In genomic region chr2:190996338-190996946, GRCh38 we compare ENCODE assay signal across 8 cellular contexts. TPM values are rescaled to one million over a fixed set of nuclear protein-coding genes. Genes with fewer than 3 reads are reported as not detected.
DNase-seq lines count a peak whose midpoint lies in the region; ATAC-seq lines count a peak whose summit lies in the region.

No MANE protein-coding gene starts in this region.

- H3K27me3 Mint-ChIP-seq in natural killer cell treated with Interleukin-12 subunit alpha and Interleukin-12 subunit beta and Interleukin-15 and Interleukin-18, amount 100 ng/mL, for 72 hours, result no peaks in the 10 kb centered on the region

- H3K36me3 ChIP-seq in effector memory CD4-positive, alpha-beta T cell (ENCODE audit: control insufficient read depth, insufficient read depth, low read length), result peaks cover 93% of the 10 kb centered on the region

- H3K4me1 Mint-ChIP-seq in natural killer cell treated with Interleukin-12 subunit alpha and Interleukin-12 subunit beta and Interleukin-15 and Interleukin-18, amount 100 ng/mL, for 72 hours (ENCODE audit: low read depth in 2 of 2), result peaks cover 58 to 61% of the 10 kb centered on the region in 2 donors

- DNase-seq in NCI-H2227 (lab: John Stamatoyannopoulos, UW; ENCODE audit: unreplicated experiment) (peak; percentile 55), NCI-H2227 treated with DMSO at 0.1 percent for 48 hours (lab: John Stamatoyannopoulos, UW) (no peak), SKM-1 (lab: John Stamatoyannopoulos, UW; ENCODE audit: unreplicated experiment) (peak; percentile 4), GM19238 (ENCODE audit: insufficient read length, low spot score) (no peak)
- DNase-seq in effector memory CD4-positive, alpha-beta T cell, result peak in 2 of 3 donors; percentile 14 to 18
- peak; percentile 74 for DNase-seq in natural killer cell treated with Interleukin-12 subunit alpha and Interleukin-12 subunit beta and Interleukin-15 and Interleukin-18, amount 100 ng/mL, for 72 hours (ENCODE audit: low spot score)
- no peak for DNase-seq in activated CD8-positive, alpha-beta memory T cell treated with anti-CD3 and anti-CD28 coated beads, Interleukin-2, amount 50 U/mL, for 48 hours

- ATAC-seq in HG02759 (IDR thresholded peaks at IDR 0.05; ENCODE audit: unreplicated experiment), result peak; percentile 49
- ATAC-seq in natural killer cell treated with Interleukin-12 subunit alpha and Interleukin-12 subunit beta and Interleukin-15 and Interleukin-18, amount 100 ng/mL, for 72 hours, result peak in 1 of 2 donors; percentile 47

- peaks cover 4% of the 10 kb centered on the region for H3K9me3 Mint-ChIP-seq in natural killer cell treated with Interleukin-12 subunit alpha and Interleukin-12 subunit beta and Interleukin-15 and Interleukin-18, amount 100 ng/mL, for 72 hours

- H3K36me3 Mint-ChIP-seq in natural killer cell treated with Interleukin-12 subunit alpha and Interleukin-12 subunit beta and Interleukin-15 and Interleukin-18, amount 100 ng/mL, for 72 hours, result peaks cover 81% of the 10 kb centered on the region

- no peaks in the 10 kb centered on the region for H3K4me1 ChIP-seq in effector memory CD4-positive, alpha-beta T cell (ENCODE audit: control insufficient read depth, insufficient read depth, low read length, poor library complexity, severe bottlenecking)

- H3K4me3 Mint-ChIP-seq in natural killer cell treated with Interleukin-12 subunit alpha and Interleukin-12 subunit beta and Interleukin-15 and Interleukin-18, amount 100 ng/mL, for 72 hours, result no peak overlapping the region

- no peaks in the 10 kb centered on the region for H3K9me3 ChIP-seq in effector memory CD4-positive, alpha-beta T cell (ENCODE audit: control insufficient read depth, low read length)

- H3K27ac Mint-ChIP-seq in natural killer cell treated with Interleukin-12 subunit alpha and Interleukin-12 subunit beta and Interleukin-15 and Interleukin-18, amount 100 ng/mL, for 72 hours, result peak overlapping the region; percentile 56 to 77

- no peaks in the 10 kb centered on the region for H3K27me3 ChIP-seq in effector memory CD4-positive, alpha-beta T cell (replicated peaks; ENCODE audit: control insufficient read depth, insufficient read depth, low read length, poor library complexity, severe bottlenecking)

- peak overlapping the region; percentile 27 for H3K27ac ChIP-seq in effector memory CD4-positive, alpha-beta T cell (ENCODE audit: insufficient read depth, low read length, poor library complexity, severe bottlenecking)

- no peak overlapping the region for H3K4me3 ChIP-seq in effector memory CD4-positive, alpha-beta T cell (ENCODE audit: insufficient read depth, low read depth, low read length, poor library complexity, severe bottlenecking)

RNA-seq across cellular contexts. Expression of gene STAT1, which starts 17.5 kb away (rescaled TPM):
- total RNA-seq in natural killer cell treated with Interleukin-12 subunit alpha and Interleukin-12 subunit beta and Interleukin-15 and Interleukin-18, amount 100 ng/mL, for 72 hours, result 100 to 1,000 TPM; 145 to 252 TPM

Comparison
In these comparisons a context has a peak if more than half of its experiments do, and no peak if none do; other contexts are left out.
1. DNase-seq: peak in NCI-H2227 (single experiment), SKM-1 (single experiment), effector memory CD4-positive, alpha-beta T cell (2 of 3) and natural killer cell treated with Interleukin-12 subunit alpha and Interleukin-12 subunit beta and Interleukin-15 and Interleukin-18, amount 100 ng/mL, for 72 hours (single experiment); none in NCI-H2227 treated with DMSO at 0.1 percent for 48 hours (single experiment), activated CD8-positive, alpha-beta memory T cell treated with anti-CD3 and anti-CD28 coated beads, Interleukin-2, amount 50 U/mL, for 48 hours (single experiment) and GM19238 (single experiment).